ENCODE assay signal across 2 cellular contexts in genomic region chr9:133351908-133352634, GRCh38.
TF ChIP-seq lines count a peak whose summit lies in the region.

No MANE protein-coding gene starts in this region.

TF ChIP-seq in PFSK-1, 5 proteins besides CTCF, POLR2A, EP300 and RAD21:
- TF ChIP-seq POLR2AphosphoS5 (IDR thresholded peaks at IDR 0.05; ENCODE audit: low read depth, low read length) (peak; percentile 55), REST (IDR thresholded peaks at IDR 0.05; ENCODE audit: insufficient read depth in 1 of 2, low read depth in 2 of 2, low read length in 2 of 2) (no peak), FOXP2 (optimal IDR thresholded peaks at IDR 0.05; ENCODE audit: borderline replicate concordance, extremely low read depth, extremely low read length, insufficient read depth) (no peak), TAF1 (IDR thresholded peaks at IDR 0.05; ENCODE audit: borderline replicate concordance, insufficient read depth, low read length) (no peak), SIN3A (IDR thresholded peaks at IDR 0.05; ENCODE audit: borderline replicate concordance, insufficient read depth, low read length) (peak; percentile 10; the same call in 1 of the 2 replicates)

TF ChIP-seq in K562, 482 proteins besides CTCF, POLR2A, EP300 and RAD21 (continues in another document):
- no peak for TF ChIP-seq PHF21A (IDR thresholded peaks at IDR 0.05; ENCODE audit: borderline replicate concordance, low read depth)
- no peak for TF ChIP-seq ZNF436 (CRISPR knock-in tag; IDR thresholded peaks at IDR 0.05)
- TF ChIP-seq THRAP3 (IDR thresholded peaks at IDR 0.05; ENCODE audit: borderline replicate concordance): peak; percentile 88; the same call in 1 of the 2 replicates
- no peak for TF ChIP-seq POU5F1 (IDR thresholded peaks at IDR 0.05; ENCODE audit: borderline replicate concordance, low read depth, low read length, partially characterized antibody)
- TF ChIP-seq BRF1 (IDR thresholded peaks at IDR 0.05; ENCODE audit: borderline replicate concordance, extremely low read depth, insufficient read length): no peak
- no peak for TF ChIP-seq MXD1 (CRISPR knock-in tag; IDR thresholded peaks at IDR 0.05; ENCODE audit: borderline replicate concordance, poor library complexity, severe bottlenecking)
- 0 out of 2 replicates have a peak, but pooled peaks have one; percentile 15 for TF ChIP-seq ZSCAN32 (CRISPR knock-in tag; IDR thresholded peaks at IDR 0.05)
- no peak for TF ChIP-seq POLR2G (IDR thresholded peaks at IDR 0.05; ENCODE audit: low read depth, low read length)
- TF ChIP-seq MTA3 (IDR thresholded peaks at IDR 0.05; ENCODE audit: borderline replicate concordance): peak; percentile 57; the same call in 1 of the 2 replicates
- TF ChIP-seq YY1 (IDR thresholded peaks at IDR 0.05; ENCODE audit: borderline replicate concordance in 1 of 3, control insufficient read depth in 1 of 3, extremely low read depth in 1 of 3, insufficient read depth in 3 of 3, insufficient read length in 1 of 3, insufficient replicate concordance in 2 of 3, low read depth in 1 of 3, low read length in 2 of 3): peak in 2 of 3 experiments; percentile 20 to 67
- no peak for TF ChIP-seq ZNF639 (CRISPR knock-in tag; conservative IDR thresholded peaks at IDR 0.05 in 1 of 2, IDR thresholded peaks at IDR 0.05 in 1 of 2)
- peak; percentile 65; the same call in 1 of the 2 replicates for TF ChIP-seq ELF4 (CRISPR knock-in tag; IDR thresholded peaks at IDR 0.05)
- TF ChIP-seq WHSC1 (IDR thresholded peaks at IDR 0.05; ENCODE audit: low read length): no peak
- TF ChIP-seq HDAC1 (IDR thresholded peaks at IDR 0.05): no peak
- no peak for TF ChIP-seq KDM2B (CRISPR knock-in tag; IDR thresholded peaks at IDR 0.05)
- no peak for TF ChIP-seq KLF1 (tag; IDR thresholded peaks at IDR 0.05)
- no peak for TF ChIP-seq CEBPG (CRISPR knock-in tag; IDR thresholded peaks at IDR 0.05)
- TF ChIP-seq CEBPG (tag; conservative IDR thresholded peaks at IDR 0.05 in 1 of 2, IDR thresholded peaks at IDR 0.05 in 1 of 2): no peak
- TF ChIP-seq PREB (CRISPR knock-in tag; IDR thresholded peaks at IDR 0.05): peak; percentile 91; the same call in 1 of the 2 replicates
- 0 out of 2 replicates have a peak, but pooled peaks have one; percentile 11 for TF ChIP-seq ETS1 (conservative IDR thresholded peaks at IDR 0.05; ENCODE audit: control insufficient read depth, low read depth, low read length)
- TF ChIP-seq ZNF785 (CRISPR knock-in tag; IDR thresholded peaks at IDR 0.05): no peak
- no peak for TF ChIP-seq ADNP (tag; IDR thresholded peaks at IDR 0.05)
- peak; percentile 58 for TF ChIP-seq ZBTB17 (CRISPR knock-in tag; IDR thresholded peaks at IDR 0.05)
- TF ChIP-seq E2F8 (IDR thresholded peaks at IDR 0.05; ENCODE audit: low read depth, partially characterized antibody): peak; percentile 67
- no peak for TF ChIP-seq RBM25 (IDR thresholded peaks at IDR 0.05; ENCODE audit: low read depth, low read length, severe bottlenecking)
- no peak for TF ChIP-seq CHD2 (IDR thresholded peaks at IDR 0.05; ENCODE audit: low read depth, low read length)
- no peak for TF ChIP-seq RUNX1 (IDR thresholded peaks at IDR 0.05; ENCODE audit: low read depth)
- TF ChIP-seq TCF15 (CRISPR knock-in tag; IDR thresholded peaks at IDR 0.05): no peak
- no peak for TF ChIP-seq SLC30A9 (CRISPR knock-in tag; IDR thresholded peaks at IDR 0.05)
- TF ChIP-seq MAX (CRISPR knock-in tag; IDR thresholded peaks at IDR 0.05): 0 out of 2 replicates have a peak, but pooled peaks have one; percentile 30
- TF ChIP-seq ZSCAN29 (IDR thresholded peaks at IDR 0.05): peak; percentile 18; the same call in 1 of the 2 replicates
- TF ChIP-seq NFXL1 (CRISPR knock-in tag; IDR thresholded peaks at IDR 0.05): no peak
- TF ChIP-seq FOXO4 (CRISPR knock-in tag; IDR thresholded peaks at IDR 0.05): 0 out of 2 replicates have a peak, but pooled peaks have one; percentile 48
- no peak for TF ChIP-seq ZNF121 (CRISPR knock-in tag; conservative IDR thresholded peaks at IDR 0.05)
- TF ChIP-seq THAP12 (CRISPR knock-in tag; IDR thresholded peaks at IDR 0.05): 0 out of 2 replicates have a peak, but pooled peaks have one; percentile 29
- TF ChIP-seq ZNF57 (CRISPR knock-in tag; IDR thresholded peaks at IDR 0.05): no peak
- TF ChIP-seq POLR2B (IDR thresholded peaks at IDR 0.05; ENCODE audit: low read depth, partially characterized antibody): peak; percentile 84
- TF ChIP-seq HMGN3 (IDR thresholded peaks at IDR 0.05; ENCODE audit: borderline replicate concordance, extremely low read depth, insufficient read length, low read depth, low read length): peak; percentile 29
- no peak for TF ChIP-seq TAF7 (tag; IDR thresholded peaks at IDR 0.05)
- TF ChIP-seq RHOXF2B (CRISPR knock-in tag; conservative IDR thresholded peaks at IDR 0.05): no peak
- TF ChIP-seq HMG20A (CRISPR knock-in tag; conservative IDR thresholded peaks at IDR 0.05): no peak
- TF ChIP-seq ZKSCAN8 (CRISPR knock-in tag; IDR thresholded peaks at IDR 0.05): no peak
- TF ChIP-seq FOXA3 (CRISPR knock-in tag; conservative IDR thresholded peaks at IDR 0.05 in 1 of 2, IDR thresholded peaks at IDR 0.05 in 1 of 2): no peak
- no peak for TF ChIP-seq NR2C2 (CRISPR knock-in tag; IDR thresholded peaks at IDR 0.05)
- TF ChIP-seq NR2C2 (tag; IDR thresholded peaks at IDR 0.05): no peak
- no peak; the same call in 1 of the 2 replicates for TF ChIP-seq TOE1 (IDR thresholded peaks at IDR 0.05; ENCODE audit: borderline replicate concordance)
- TF ChIP-seq TOE1 (CRISPR knock-in tag; IDR thresholded peaks at IDR 0.05; ENCODE audit: borderline replicate concordance, low read depth): no peak
- TF ChIP-seq FOXP1 (CRISPR knock-in tag; IDR thresholded peaks at IDR 0.05): no peak
- TF ChIP-seq CBX3 (IDR thresholded peaks at IDR 0.05; ENCODE audit: borderline replicate concordance in 1 of 2, low read length in 2 of 2): peak in 1 of 2 experiments; percentile 98; a peak in 2 of 3 replicates
- TF ChIP-seq TAL1 (IDR thresholded peaks at IDR 0.05): no peak
- no peak for TF ChIP-seq BMI1 (IDR thresholded peaks at IDR 0.05; ENCODE audit: low read length)
- no peak for TF ChIP-seq NRF1 (conservative IDR thresholded peaks at IDR 0.05 in 1 of 2, IDR thresholded peaks at IDR 0.05 in 1 of 2)
- no peak for TF ChIP-seq ZNF3 (CRISPR knock-in tag; IDR thresholded peaks at IDR 0.05)
- TF ChIP-seq NCOA6 (IDR thresholded peaks at IDR 0.05): no peak
- TF ChIP-seq CBX1 (IDR thresholded peaks at IDR 0.05; ENCODE audit: low read depth): peak; percentile 84
- no peak for TF ChIP-seq ZNF408 (CRISPR knock-in tag; IDR thresholded peaks at IDR 0.05; ENCODE audit: low read depth)
- no peak for TF ChIP-seq RB1 (IDR thresholded peaks at IDR 0.05; ENCODE audit: low read depth)
- TF ChIP-seq HNRNPL (IDR thresholded peaks at IDR 0.05; ENCODE audit: low read depth, low read length): no peak
- TF ChIP-seq SIRT6 (IDR thresholded peaks at IDR 0.05; ENCODE audit: low read depth, low read length): peak; percentile 37
- no peak for TF ChIP-seq ZKSCAN3 (CRISPR knock-in tag; IDR thresholded peaks at IDR 0.05)
